20 cellular contexts compared by ENCODE assay signal in the genomic region with DNA sequence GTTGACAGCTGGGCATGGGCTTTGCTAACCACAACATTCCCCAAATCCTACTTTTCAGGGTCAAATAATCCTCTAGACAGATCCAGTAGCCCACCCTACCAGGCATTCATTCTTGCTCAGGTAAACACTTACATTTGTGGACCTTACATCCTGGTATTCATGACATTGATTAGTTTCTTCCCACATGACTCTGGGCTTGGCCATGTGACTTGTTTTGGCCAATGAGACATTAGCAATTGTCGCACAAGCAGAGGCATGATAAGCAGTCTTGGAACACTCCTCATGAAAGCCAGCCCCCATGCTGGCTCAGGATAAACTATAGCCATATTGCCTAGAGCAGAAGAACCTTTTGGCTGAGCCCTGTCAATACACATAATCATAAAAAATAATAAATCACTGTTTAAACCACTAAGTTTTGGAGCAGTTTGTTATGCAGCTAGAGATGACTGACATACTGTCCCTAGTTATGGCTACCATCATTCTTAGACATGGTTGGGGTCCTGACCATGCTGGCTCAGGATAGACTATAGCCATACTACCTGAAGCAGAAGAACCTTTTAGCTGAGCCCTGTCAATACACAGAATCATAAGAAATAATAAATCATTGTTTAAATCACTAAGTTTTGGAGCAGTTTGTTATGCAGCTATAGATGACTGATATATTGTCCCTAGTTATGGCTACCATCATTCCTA. TPM values are rescaled to one million over a fixed set of nuclear protein-coding genes. Genes with fewer than 3 reads are reported as not detected.
"Had no signal": no experiment of that assay in that cellular context is flagged by ENCODE, and none has a peak within 500 bp of the region (broad histone marks: within the 10 kb centered on the region; RNA-seq: fewer than 3 reads in every experiment).

No MANE protein-coding gene starts in this region.

- H3K9me3 ChIP-seq: gastrocnemius medialis, lower lobe of right lung, mucosa of descending colon had no signal

- H3K9me3 Mint-ChIP-seq: mesothelial cell of epicardium had no signal

- ATAC-seq: foreskin keratinocyte, gastrocnemius medialis, heart right ventricle, left cardiac atrium, left lung, left ventricle myocardium superior, lower lobe of right lung, mucosa of descending colon had no signal

- H3K4me3 ChIP-seq: coronary artery, dorsolateral prefrontal cortex, esophagus muscularis mucosa, gastrocnemius medialis, heart right ventricle, left lung, lower lobe of right lung, mucosa of descending colon had no signal

- H3K36me3 ChIP-seq: esophagus muscularis mucosa, gastrocnemius medialis, heart right ventricle, left lung, lower lobe of right lung had no signal

- H3K36me3 Mint-ChIP-seq: mesothelial cell of epicardium had no signal

- H3K4me3 Mint-ChIP-seq: mesothelial cell of epicardium had no signal

- H3K4me1 ChIP-seq: foreskin keratinocyte, gastrocnemius medialis, heart right ventricle, left lung, lower lobe of right lung had no signal

- H3K27ac ChIP-seq: coronary artery, dorsolateral prefrontal cortex, esophagus muscularis mucosa, foreskin keratinocyte, gastrocnemius medialis, heart right ventricle, left lung, lower lobe of right lung had no signal

- DNase-seq: dermis blood vessel endothelial cell; dorsolateral prefrontal cortex; effector CD4-positive, alpha-beta T cell; effector memory CD4-positive, alpha-beta T cell; foreskin keratinocyte; gastrocnemius medialis; glutamatergic neuron; head of caudate nucleus; heart right ventricle; hippocampal formation; left cardiac atrium; left lung; left ventricle myocardium superior; lower lobe of right lung; mesenchymal stem cell; mucosa of descending colon had no signal

- H3K27ac Mint-ChIP-seq: mesothelial cell of epicardium had no signal

- H3K27me3 ChIP-seq: esophagus muscularis mucosa, gastrocnemius medialis had no signal

RNA-seq across cellular contexts. Expression of a gene that starts 6.3 kb away (rescaled TPM):
- total RNA-seq: mesenteric fat pad had no signal
